Comparison of ENCODE assay signal across 9 cellular contexts in genomic region chrX:21373637-21374162, GRCh38. TPM values are rescaled to one million over a fixed set of nuclear protein-coding genes. Genes with fewer than 3 reads are reported as not detected.
DNase-seq lines count a peak whose midpoint lies in the region; ATAC-seq, FAIRE-seq and TF ChIP-seq lines count a peak whose summit lies in the region.
"Had no signal": no experiment of that assay in that cellular context is flagged by ENCODE, and none has a peak within 500 bp of the region (broad histone marks: within the 10 kb centered on the region; RNA-seq: fewer than 3 reads in every experiment).

No MANE protein-coding gene starts in this region.

- H3K27ac Mint-ChIP-seq in CD8-positive, alpha-beta memory T cell: peak overlapping the region in 3 of 8 donors; percentile 32 to 63 (median 33)

- H3K9me3 ChIP-seq in CD8-positive, alpha-beta memory T cell (ENCODE audit: low read length): no peaks in the 10 kb centered on the region
- H3K9me3 ChIP-seq in esophagus squamous epithelium (no peaks in the 10 kb centered on the region), pancreas (no peaks in the 10 kb centered on the region)

- no peaks in the 10 kb centered on the region for H3K4me1 ChIP-seq in CD8-positive, alpha-beta memory T cell (ENCODE audit: insufficient read depth, low read length)
- H3K4me1 ChIP-seq in esophagus squamous epithelium: peaks cover 0 to 17% (median 0%) of the 10 kb centered on the region in 3 donors
- no peaks in the 10 kb centered on the region for H3K4me1 ChIP-seq in pancreas

- 31% methylated on average over 2 of the region's 50 CpGs; no CpG with 5 or more reads in 1 of the 2 donors for WGBS in esophagus squamous epithelium, 2 donors
- 1 to 22% methylated on average over 44 to 50 of the region's 50 CpGs for WGBS in pancreas, 2 donors

- FAIRE-seq in pancreas (lab: Jason Lieb, UNC) (no peak), RCC 7860 (lab: Jason Lieb, UNC) (no peak)
- FAIRE-seq: K562 had no signal

- TF ChIP-seq CTCF in esophagus squamous epithelium (IDR thresholded peaks at IDR 0.05) (no peak), pancreas (IDR thresholded peaks at IDR 0.05) (no peak)

- no peak overlapping the region for H3K27ac ChIP-seq in CD8-positive, alpha-beta memory T cell (ENCODE audit: low read depth, low read length)
- no peak overlapping the region for H3K27ac ChIP-seq in esophagus squamous epithelium
- H3K27ac ChIP-seq in pancreas: peak overlapping the region in 2 of 4 donors; percentile 33 to 44

- H3K4me1 Mint-ChIP-seq in CD8-positive, alpha-beta memory T cell: peaks cover 14 to 20% (median 15%) of the 10 kb centered on the region in 3 donors

- ATAC-seq in GM19455 (IDR thresholded peaks at IDR 0.05; ENCODE audit: unreplicated experiment) (peak; percentile 31), HG03565 (IDR thresholded peaks at IDR 0.05; ENCODE audit: unreplicated experiment) (peak; percentile 17), pancreas (peak; percentile 33 to 64 (median 52))
- ATAC-seq: K562 had no signal

- intact Hi-C loops in esophagus squamous epithelium (cut with DNase I) (no loop called here), pancreas (cut with DNase I) (no loop called here)

- POLR2A ChIA-PET in CD8-positive, alpha-beta memory T cell (lab: Charles Lee): no interaction called here

- H3K27me3 Mint-ChIP-seq in CD8-positive, alpha-beta memory T cell: no peaks in the 10 kb centered on the region

- peak overlapping the region; percentile 45 for H3K4me3 ChIP-seq in CD8-positive, alpha-beta memory T cell (ENCODE audit: low read length)
- H3K4me3 ChIP-seq in esophagus squamous epithelium (peak overlapping the region; percentile 26 to 65 (median 44)), pancreas (peak overlapping the region in 3 of 4 donors; percentile 29 to 53 (median 51))
- H3K4me3 ChIP-seq: K562 had no signal

- H3K36me3 ChIP-seq in CD8-positive, alpha-beta memory T cell (ENCODE audit: insufficient read depth, low read length): no peaks in the 10 kb centered on the region
- H3K36me3 ChIP-seq in esophagus squamous epithelium (no peaks in the 10 kb centered on the region), pancreas (no peaks in the 10 kb centered on the region)

- H3K36me3 Mint-ChIP-seq in CD8-positive, alpha-beta memory T cell: no peaks in the 10 kb centered on the region

- CTCF ChIA-PET in CD8-positive, alpha-beta memory T cell (lab: Charles Lee): interaction anchor here (1.1 kb wide), 1 partner anchor 10 kb away, joined by 3 read pairs; no protein-coding TSS in a partner anchor

- peak in 1 of 5 donors; percentile 1 for DNase-seq in CD8-positive, alpha-beta memory T cell
- DNase-seq in activated CD4-positive, alpha-beta T cell treated with anti-CD3 and anti-CD28 coated beads, Interleukin-2, amount 50 U/mL, for 1 hour: peak; percentile 10
- DNase-seq in esophagus squamous epithelium (lab: John Stamatoyannopoulos, UW) (no peak), pancreas (peak in 3 of 6 donors; percentile 10 to 86 (median 18)), kidney tubule cell (ENCODE audit: low spot score) (no peak), RCC 7860 (ENCODE audit: low spot score) (no peak)

- no peak for TF ChIP-seq POLR2A in esophagus squamous epithelium (IDR thresholded peaks at IDR 0.05)

- peak overlapping the region; percentile 69 to 83 (median 78) for H3K4me3 Mint-ChIP-seq in CD8-positive, alpha-beta memory T cell

- H3K27me3 ChIP-seq in CD8-positive, alpha-beta memory T cell (ENCODE audit: insufficient read depth, low read length, poor library complexity, severe bottlenecking): no peaks in the 10 kb centered on the region
- H3K27me3 ChIP-seq in esophagus squamous epithelium: peaks cover 0 to 35% (median 4%) of the 10 kb centered on the region in 4 donors
- H3K27me3 ChIP-seq in pancreas: peaks cover 0 to 19% (median 0%) of the 10 kb centered on the region in 4 donors

- H3K9me3 Mint-ChIP-seq in CD8-positive, alpha-beta memory T cell: peaks cover 0 to 3% (median 0%) of the 10 kb centered on the region in 5 donors

RNA-seq across cellular contexts. Expression of gene CNKSR2, which starts 0.5 kb away (rescaled TPM):
- total RNA-seq in CD8-positive, alpha-beta memory T cell: 1 to 10 TPM; 4.1 to 5.8 TPM
- 4.2 TPM for polyA plus RNA-seq in CD8-positive, alpha-beta memory T cell
- 1 to 10 TPM in 1 of 4 donors, under 1 TPM in 1, not detected in 2; 0.57 to 3.1 TPM for total RNA-seq in esophagus squamous epithelium
- total RNA-seq in pancreas: 1 to 10 TPM; 1.1 to 4.0 (median 2.7) TPM
- polyA plus RNA-seq in pancreas: 1 to 10 TPM; 1.5 to 1.6 TPM
- total RNA-seq: K562 had no signal
- polyA plus RNA-seq: K562 had no signal
